Comparison of ENCODE assay signal across 12 cellular contexts in the genomic region with DNA sequence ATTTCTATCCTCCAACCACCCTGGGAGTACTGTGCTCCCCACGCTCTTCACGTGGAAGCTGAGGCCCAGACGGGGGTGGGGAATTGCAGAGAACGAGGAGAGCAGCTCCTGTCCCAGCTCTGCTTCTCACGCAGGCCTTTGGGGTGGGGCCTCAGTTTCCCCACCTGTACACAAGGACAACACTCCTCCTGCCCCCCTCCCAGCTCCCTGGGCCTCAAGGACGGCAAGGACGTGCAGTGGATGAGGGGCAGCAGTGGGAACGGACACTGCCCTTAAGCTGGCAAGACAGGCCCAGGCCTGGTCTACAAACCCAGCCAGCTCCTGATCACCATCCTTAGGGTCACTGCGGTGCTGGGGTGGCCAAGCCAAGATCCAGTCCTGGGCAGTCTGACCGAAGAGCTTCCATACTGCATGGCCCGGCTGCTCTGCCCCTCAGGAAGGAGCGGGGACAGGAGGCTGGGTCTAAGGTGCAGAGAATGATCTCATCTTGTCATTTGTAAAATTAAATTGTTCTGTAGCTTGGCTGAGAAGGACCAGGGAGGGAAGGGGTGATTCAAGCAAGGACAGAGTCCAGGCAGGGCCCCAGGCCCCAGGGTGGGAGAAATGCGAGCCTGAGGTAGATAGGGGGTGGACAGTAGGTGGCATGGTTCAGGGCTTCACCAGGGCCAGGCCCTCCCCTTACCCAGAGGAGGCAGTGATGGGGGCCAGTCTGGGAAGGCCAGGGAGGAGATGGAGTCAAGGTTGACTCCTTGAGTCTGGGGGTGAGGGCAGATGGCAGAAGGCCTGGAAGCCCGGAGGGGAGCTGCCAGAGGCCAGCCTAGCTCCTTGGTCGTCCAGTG. TPM values are rescaled to one million over a fixed set of nuclear protein-coding genes. Genes with fewer than 3 reads are reported as not detected.
A peak's percentile ranks its signal among the peaks of the same experiment; 100 is the strongest.
DNase-seq lines count a peak whose midpoint lies in the region; ATAC-seq lines count a peak whose summit lies in the region.
"Had no signal": no experiment of that assay in that cellular context is flagged by ENCODE, and none has a peak within 500 bp of the region (broad histone marks: within the 10 kb centered on the region; RNA-seq: fewer than 3 reads in every experiment).

No MANE protein-coding gene starts in this region.

- CTCF ChIA-PET in CD8-positive, alpha-beta memory T cell (lab: Charles Lee): interaction anchor here (0.7 to 3.7 kb wide), 6 partner anchors 8 to 106 kb away, joined by 3 to 37 read pairs (median 4); no protein-coding TSS in a partner anchor
- CTCF ChIA-PET in naive thymus-derived CD4-positive, alpha-beta T cell (lab: Charles Lee): interaction anchor here (1.6 to 1.8 kb wide), 3 partner anchors 48 to 83 kb away, joined by 4 read pairs; no protein-coding TSS in a partner anchor

- POLR2A ChIA-PET in CD8-positive, alpha-beta memory T cell (lab: Charles Lee): interaction anchor here (0.6 to 0.9 kb wide), 2 partner anchors 78 to 184 kb away, joined by 3 to 5 read pairs; a partner anchor contains a TSS
- POLR2A ChIA-PET in activated naive CD8-positive, alpha-beta T cell treated with anti-CD3 and anti-CD28 coated beads, Interleukin-2, amount 10 ng/mL, durations not matched to agents 7 days and 5 days (lab: Charles Lee): interaction anchor here (0.5 to 2.7 kb wide), 4 partner anchors 36 to 81 kb away, joined by 3 to 19 read pairs (median 8); a partner anchor contains a TSS
- POLR2A ChIA-PET in naive thymus-derived CD4-positive, alpha-beta T cell (lab: Charles Lee): interaction anchor here (0.8 to 1.8 kb wide), 5 partner anchors 35 to 102 kb away, joined by 3 to 8 read pairs (median 4); no protein-coding TSS in a partner anchor

- H3K9ac ChIP-seq in BLaER1: no peak overlapping the region; the same call in 1 of the 2 replicates

- peaks cover 95% of the 10 kb centered on the region for H3K4me1 ChIP-seq in BLaER1
- peaks cover 6% of the 10 kb centered on the region for H3K4me1 ChIP-seq in CD8-positive, alpha-beta memory T cell (ENCODE audit: insufficient read depth, low read length)
- H3K4me1 ChIP-seq in naive thymus-derived CD4-positive, alpha-beta T cell (ENCODE audit: control insufficient read depth in 2 of 2, insufficient read depth in 2 of 2, low read length in 2 of 2): no peaks in the 10 kb centered on the region

- peak overlapping the region; percentile 100 for H3K4me2 ChIP-seq in BLaER1

- intact Hi-C loops in naive thymus-derived CD4-positive, alpha-beta T cell (cut with micrococcal nuclease): loop anchor here in 1 of 2 donors (2.0 kb wide), 4 partner anchors 51 to 507 kb away; a partner anchor contains a TSS

- H3K4me1 Mint-ChIP-seq in CD8-positive, alpha-beta memory T cell: peaks cover 0 to 8% (median 5%) of the 10 kb centered on the region in 3 donors
- H3K4me1 Mint-ChIP-seq in activated naive CD8-positive, alpha-beta T cell treated with anti-CD3 and anti-CD28 coated beads, Interleukin-2, amount 10 ng/mL, durations not matched to agents 7 days and 5 days: peaks cover 3% of the 10 kb centered on the region
- H3K4me1 Mint-ChIP-seq in naive thymus-derived CD4-positive, alpha-beta T cell: peaks cover 0 to 13% (median 4%) of the 10 kb centered on the region in 7 donors

- H3K36me3 Mint-ChIP-seq in CD8-positive, alpha-beta memory T cell: no peaks in the 10 kb centered on the region
- no peaks in the 10 kb centered on the region for H3K36me3 Mint-ChIP-seq in activated naive CD8-positive, alpha-beta T cell treated with anti-CD3 and anti-CD28 coated beads, Interleukin-2, amount 10 ng/mL, durations not matched to agents 7 days and 5 days
- H3K36me3 Mint-ChIP-seq in naive thymus-derived CD4-positive, alpha-beta T cell: no peaks in the 10 kb centered on the region

- H3K9me3 ChIP-seq in BLaER1: no peaks in the 10 kb centered on the region
- H3K9me3 ChIP-seq in CD8-positive, alpha-beta memory T cell (ENCODE audit: low read length): no peaks in the 10 kb centered on the region
- no peaks in the 10 kb centered on the region for H3K9me3 ChIP-seq in naive thymus-derived CD4-positive, alpha-beta T cell (ENCODE audit: control insufficient read depth in 2 of 3, low read length in 3 of 3)
- H3K9me3 ChIP-seq: heart left ventricle, psoas muscle had no signal

- no peak for DNase-seq in CD8-positive, alpha-beta memory T cell
- DNase-seq in activated naive CD8-positive, alpha-beta T cell treated with anti-CD3 and anti-CD28 coated beads, Interleukin-2, amount 10 ng/mL, durations not matched to agents 7 days and 5 days: no peak
- DNase-seq in naive thymus-derived CD4-positive, alpha-beta T cell: no peak
- DNase-seq in activated gamma-delta T cell (lab: John Stamatoyannopoulos, UW) (no peak), kidney tubule cell (ENCODE audit: low spot score) (no peak)
- DNase-seq: NCI-H2107 had no signal

- H3K4me3 ChIP-seq in BLaER1: no peak overlapping the region
- no peak overlapping the region for H3K4me3 ChIP-seq in CD8-positive, alpha-beta memory T cell (ENCODE audit: low read length)
- no peak overlapping the region for H3K4me3 ChIP-seq in naive thymus-derived CD4-positive, alpha-beta T cell (ENCODE audit: low read length)
- H3K4me3 ChIP-seq: lung had no signal

- peak overlapping the region; percentile 60 to 94 (median 71) for H3K4me3 Mint-ChIP-seq in CD8-positive, alpha-beta memory T cell
- H3K4me3 Mint-ChIP-seq in activated naive CD8-positive, alpha-beta T cell treated with anti-CD3 and anti-CD28 coated beads, Interleukin-2, amount 10 ng/mL, durations not matched to agents 7 days and 5 days: peak overlapping the region; percentile 63
- peak overlapping the region; percentile 60 to 86 (median 76) for H3K4me3 Mint-ChIP-seq in naive thymus-derived CD4-positive, alpha-beta T cell

- H4K20me1 ChIP-seq in BLaER1: no peaks in the 10 kb centered on the region

- peak overlapping the region; percentile 44 to 93 (median 80) for H3K27ac Mint-ChIP-seq in CD8-positive, alpha-beta memory T cell
- peak overlapping the region; percentile 82 for H3K27ac Mint-ChIP-seq in activated naive CD8-positive, alpha-beta T cell treated with anti-CD3 and anti-CD28 coated beads, Interleukin-2, amount 10 ng/mL, durations not matched to agents 7 days and 5 days
- peak overlapping the region in 8 of 9 donors; percentile 74 to 88 (median 84) for H3K27ac Mint-ChIP-seq in naive thymus-derived CD4-positive, alpha-beta T cell

- peak overlapping the region; percentile 77 for H3K27ac ChIP-seq in BLaER1
- no peak overlapping the region for H3K27ac ChIP-seq in CD8-positive, alpha-beta memory T cell (ENCODE audit: low read depth, low read length)
- H3K27ac ChIP-seq in naive thymus-derived CD4-positive, alpha-beta T cell (ENCODE audit: low read depth, low read length): no peak overlapping the region

- peaks cover 6 to 10% of the 10 kb centered on the region in 2 donors for H3K27me3 Mint-ChIP-seq in CD8-positive, alpha-beta memory T cell
- H3K27me3 Mint-ChIP-seq in activated naive CD8-positive, alpha-beta T cell treated with anti-CD3 and anti-CD28 coated beads, Interleukin-2, amount 10 ng/mL, durations not matched to agents 7 days and 5 days: peaks cover 8% of the 10 kb centered on the region
- H3K27me3 Mint-ChIP-seq in naive thymus-derived CD4-positive, alpha-beta T cell: peaks cover 0 to 11% (median 5%) of the 10 kb centered on the region in 5 donors

- H3K9me3 Mint-ChIP-seq in CD8-positive, alpha-beta memory T cell: no peaks in the 10 kb centered on the region
- no peaks in the 10 kb centered on the region for H3K9me3 Mint-ChIP-seq in activated naive CD8-positive, alpha-beta T cell treated with anti-CD3 and anti-CD28 coated beads, Interleukin-2, amount 10 ng/mL, durations not matched to agents 7 days and 5 days
- no peaks in the 10 kb centered on the region for H3K9me3 Mint-ChIP-seq in naive thymus-derived CD4-positive, alpha-beta T cell

- no peaks in the 10 kb centered on the region for H3K36me3 ChIP-seq in BLaER1
- H3K36me3 ChIP-seq in CD8-positive, alpha-beta memory T cell (ENCODE audit: insufficient read depth, low read length): no peaks in the 10 kb centered on the region
- no peaks in the 10 kb centered on the region for H3K36me3 ChIP-seq in naive thymus-derived CD4-positive, alpha-beta T cell (ENCODE audit: control insufficient read depth in 2 of 3, insufficient read depth in 3 of 3, low read length in 3 of 3)
- H3K36me3 ChIP-seq: heart left ventricle had no signal

- H3K27me3 ChIP-seq in BLaER1: no peaks in the 10 kb centered on the region
- H3K27me3 ChIP-seq in CD8-positive, alpha-beta memory T cell (ENCODE audit: insufficient read depth, low read length, poor library complexity, severe bottlenecking): peaks cover 6% of the 10 kb centered on the region
- H3K27me3 ChIP-seq in naive thymus-derived CD4-positive, alpha-beta T cell (ENCODE audit: control insufficient read depth in 2 of 2, insufficient read depth in 2 of 2, low read length in 2 of 2): no peaks in the 10 kb centered on the region
- H3K27me3 ChIP-seq: heart left ventricle had no signal

- no peak for ATAC-seq in activated naive CD8-positive, alpha-beta T cell treated with anti-CD3 and anti-CD28 coated beads, Interleukin-2, amount 10 ng/mL, durations not matched to agents 7 days and 5 days (ENCODE audit: low read depth)
- ATAC-seq in naive thymus-derived CD4-positive, alpha-beta T cell: no peak
- ATAC-seq in HG02970 (IDR thresholded peaks at IDR 0.05; ENCODE audit: low FRiP score, unreplicated experiment) (no peak), HG03108 (IDR thresholded peaks at IDR 0.05; ENCODE audit: unreplicated experiment) (no peak)

RNA-seq across cellular contexts. Expression of a gene that starts 1.3 kb away (rescaled TPM):
- total RNA-seq in CD8-positive, alpha-beta memory T cell: 1 to 10 TPM; 3.8 to 3.9 TPM
- polyA plus RNA-seq in CD8-positive, alpha-beta memory T cell: 0.32 TPM
- 1 to 10 TPM; 1.2 TPM for total RNA-seq in activated naive CD8-positive, alpha-beta T cell treated with anti-CD3 and anti-CD28 coated beads, Interleukin-2, amount 10 ng/mL, durations not matched to agents 7 days and 5 days
- 1 to 10 TPM in 4 of 5 experiments, under 1 TPM in 1; 0.51 to 2.1 (median 1.3) TPM for total RNA-seq in naive thymus-derived CD4-positive, alpha-beta T cell
- under 1 TPM; 0.26 to 0.72 TPM for polyA plus RNA-seq in naive thymus-derived CD4-positive, alpha-beta T cell

RNA-seq across cellular contexts. Expression of a gene that starts 6.1 kb away (rescaled TPM):
- under 1 TPM in 1 of 2 experiments, not detected in 1; 0.04 TPM for total RNA-seq in CD8-positive, alpha-beta memory T cell
- not detected for polyA plus RNA-seq in CD8-positive, alpha-beta memory T cell
- total RNA-seq in activated naive CD8-positive, alpha-beta T cell treated with anti-CD3 and anti-CD28 coated beads, Interleukin-2, amount 10 ng/mL, durations not matched to agents 7 days and 5 days: under 1 TPM; 0.06 TPM
- under 1 TPM in 1 of 5 experiments, not detected in 4; 0.02 TPM for total RNA-seq in naive thymus-derived CD4-positive, alpha-beta T cell
- polyA plus RNA-seq in naive thymus-derived CD4-positive, alpha-beta T cell: not detected

RNA-seq across cellular contexts. Expression of a gene that starts 36.6 kb away (rescaled TPM):
- total RNA-seq in CD8-positive, alpha-beta memory T cell: 10 to 100 TPM; 73.0 to 76.7 TPM
- polyA plus RNA-seq in CD8-positive, alpha-beta memory T cell: 23.8 TPM
- total RNA-seq in activated naive CD8-positive, alpha-beta T cell treated with anti-CD3 and anti-CD28 coated beads, Interleukin-2, amount 10 ng/mL, durations not matched to agents 7 days and 5 days: 10 to 100 TPM; 51.7 to 53.3 TPM
- 10 to 100 TPM; 12.7 to 47.8 (median 14.0) TPM for total RNA-seq in naive thymus-derived CD4-positive, alpha-beta T cell
- polyA plus RNA-seq in naive thymus-derived CD4-positive, alpha-beta T cell: 10 to 100 TPM in 1 of 2 donors, 1 to 10 TPM in 1; 8.0 to 12.1 TPM

RNA-seq across cellular contexts. Expression of a gene that starts 59.6 kb away (rescaled TPM):
- total RNA-seq in CD8-positive, alpha-beta memory T cell: under 1 TPM in 1 of 2 experiments, not detected in 1; 0.04 TPM
- not detected for polyA plus RNA-seq in CD8-positive, alpha-beta memory T cell
- total RNA-seq in activated naive CD8-positive, alpha-beta T cell treated with anti-CD3 and anti-CD28 coated beads, Interleukin-2, amount 10 ng/mL, durations not matched to agents 7 days and 5 days: under 1 TPM in 1 of 2 experiments, not detected in 1; 0.06 TPM
- 10 to 100 TPM in 1 of 5 experiments, 1 to 10 TPM in 2, under 1 TPM in 2; 0.10 to 32.0 (median 1.2) TPM for total RNA-seq in naive thymus-derived CD4-positive, alpha-beta T cell
- under 1 TPM in 1 of 2 donors, not detected in 1; 0.35 TPM for polyA plus RNA-seq in naive thymus-derived CD4-positive, alpha-beta T cell
- polyA plus RNA-seq: psoas muscle had no signal
